Comparison of ENCODE assay signal across 1 cellular context in the genomic region with DNA sequence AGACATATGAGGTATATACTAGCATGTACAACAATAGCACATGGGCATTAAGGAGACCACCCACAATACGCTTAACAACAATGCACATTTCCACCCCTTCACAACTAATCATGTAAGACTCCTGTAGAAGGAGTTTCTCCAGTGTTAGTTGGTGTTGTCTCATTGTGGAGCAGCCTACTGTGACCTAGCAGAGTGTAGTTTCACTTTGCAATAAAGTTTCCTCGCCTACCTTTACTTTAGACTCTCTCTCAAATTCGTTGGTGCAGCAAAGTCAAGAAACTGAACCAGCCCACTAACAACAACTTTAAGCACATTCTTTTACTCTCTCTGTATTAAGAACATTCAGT.
TF ChIP-seq lines count a peak whose summit lies in the region.

No MANE protein-coding gene starts in this region.

TF ChIP-seq in WTC11, 78 proteins besides CTCF, POLR2A, EP300 and RAD21 (continued from another document):
- TF ChIP-seq, protein P1, sequence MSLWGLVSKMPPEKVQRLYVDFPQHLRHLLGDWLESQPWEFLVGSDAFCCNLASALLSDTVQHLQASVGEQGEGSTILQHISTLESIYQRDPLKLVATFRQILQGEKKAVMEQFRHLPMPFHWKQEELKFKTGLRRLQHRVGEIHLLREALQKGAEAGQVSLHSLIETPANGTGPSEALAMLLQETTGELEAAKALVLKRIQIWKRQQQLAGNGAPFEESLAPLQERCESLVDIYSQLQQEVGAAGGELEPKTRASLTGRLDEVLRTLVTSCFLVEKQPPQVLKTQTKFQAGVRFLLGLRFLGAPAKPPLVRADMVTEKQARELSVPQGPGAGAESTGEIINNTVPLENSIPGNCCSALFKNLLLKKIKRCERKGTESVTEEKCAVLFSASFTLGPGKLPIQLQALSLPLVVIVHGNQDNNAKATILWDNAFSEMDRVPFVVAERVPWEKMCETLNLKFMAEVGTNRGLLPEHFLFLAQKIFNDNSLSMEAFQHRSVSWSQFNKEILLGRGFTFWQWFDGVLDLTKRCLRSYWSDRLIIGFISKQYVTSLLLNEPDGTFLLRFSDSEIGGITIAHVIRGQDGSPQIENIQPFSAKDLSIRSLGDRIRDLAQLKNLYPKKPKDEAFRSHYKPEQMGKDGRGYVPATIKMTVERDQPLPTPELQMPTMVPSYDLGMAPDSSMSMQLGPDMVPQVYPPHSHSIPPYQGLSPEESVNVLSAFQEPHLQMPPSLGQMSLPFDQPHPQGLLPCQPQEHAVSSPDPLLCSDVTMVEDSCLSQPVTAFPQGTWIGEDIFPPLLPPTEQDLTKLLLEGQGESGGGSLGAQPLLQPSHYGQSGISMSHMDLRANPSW (CRISPR knock-in tag; conservative IDR thresholded peaks at IDR 0.05; ENCODE audit: low read depth): no peak
- TF ChIP-seq GTF2I (CRISPR knock-in tag; conservative IDR thresholded peaks at IDR 0.05) (no peak), TEAD4 (CRISPR knock-in tag; IDR thresholded peaks at IDR 0.05) (no peak), ZNF121 (CRISPR knock-in tag; IDR thresholded peaks at IDR 0.05) (no peak), ZNF263 (CRISPR knock-in tag; IDR thresholded peaks at IDR 0.05; ENCODE audit: low read depth) (no peak)
